Comparison of ENCODE assay signal across 18 cellular contexts in the genomic region with DNA sequence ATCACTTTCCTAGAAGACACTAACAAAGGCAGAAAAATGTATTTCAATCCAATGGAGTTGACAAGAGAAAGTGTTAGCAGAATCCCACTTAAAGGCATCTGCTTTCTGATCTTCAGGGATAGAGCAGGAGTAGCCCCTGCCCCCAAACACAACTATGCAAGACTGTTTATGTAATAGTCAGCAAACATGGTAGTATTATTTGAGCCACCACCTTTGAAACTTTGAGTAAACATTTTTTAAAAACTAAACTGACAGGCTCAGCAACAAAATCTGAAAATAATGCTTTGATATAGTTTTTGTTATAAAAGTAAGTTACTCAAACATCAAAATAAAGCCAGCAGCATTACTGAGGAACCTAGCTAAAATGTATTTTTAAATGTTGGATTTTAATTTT. TPM values are rescaled to one million over a fixed set of nuclear protein-coding genes. Genes with fewer than 3 reads are reported as not detected.
DNase-seq lines count a peak whose midpoint lies in the region; ATAC-seq and TF ChIP-seq lines count a peak whose summit lies in the region.
"Had no signal": no experiment of that assay in that cellular context is flagged by ENCODE, and none has a peak within 500 bp of the region (broad histone marks: within the 10 kb centered on the region; RNA-seq: fewer than 3 reads in every experiment).

No MANE protein-coding gene starts in this region.

- peaks cover 42% of the 10 kb centered on the region for H3K4me1 Mint-ChIP-seq in neural crest cell

- no peak for DNase-seq in right cardiac atrium
- no peak for DNase-seq in left cardiac atrium
- no peak for DNase-seq in dorsolateral prefrontal cortex
- no peak for DNase-seq in neural crest cell (ENCODE audit: low read depth, low spot score)
- DNase-seq in ovary, result no peak
- no peak for DNase-seq in globus pallidus (ENCODE audit: low spot score)
- no peak for DNase-seq in NCI-H510A (lab: John Stamatoyannopoulos, UW)
- DNase-seq: activated naive CD4-positive, alpha-beta T cell; Caco-2; MM.1S; NCI-H1694 treated with DMSO at 0.1 percent for 48 hours; NCI-H345; pancreas; spleen; T-helper 9 cell had no signal

- peaks cover 3% of the 10 kb centered on the region for H3K36me3 Mint-ChIP-seq in neural crest cell (ENCODE audit: low read depth)

- H3K9me3 ChIP-seq in right cardiac atrium (ENCODE audit: control insufficient read depth, low read length) (no peaks in the 10 kb centered on the region), ovary (no peaks in the 10 kb centered on the region)
- H3K9me3 ChIP-seq: Caco-2, esophagus muscularis mucosa, pancreas, spleen had no signal

- intact Hi-C loops in right cardiac atrium (cut with DNase I) (loop anchor here in 1 of 4 donors (5.0 kb wide), 1 partner anchor 55 kb away; no protein-coding TSS in a partner anchor), left cardiac atrium (cut with DNase I) (loop anchor here (2.0 to 10.0 kb wide), 3 partner anchors 52 to 380 kb away; no protein-coding TSS in a partner anchor), dorsolateral prefrontal cortex (cut with DNase I) (loop anchor here (5.0 kb wide), 2 partner anchors 200 to 300 kb away; no protein-coding TSS in a partner anchor), ovary (cut with DNase I) (no loop called here)

- H3K27me3 Mint-ChIP-seq in neural crest cell (ENCODE audit: low read depth), result peaks cover 17% of the 10 kb centered on the region

- H3K4me1 ChIP-seq in right cardiac atrium (ENCODE audit: control insufficient read depth, insufficient read depth, low read length) (peaks cover 11% of the 10 kb centered on the region), ovary (ENCODE audit: insufficient read depth) (peaks cover 12% of the 10 kb centered on the region)

- TF ChIP-seq POLR2A in ovary (IDR thresholded peaks at IDR 0.05), result no peak

- H3K27me3 ChIP-seq in right cardiac atrium (ENCODE audit: control insufficient read depth, insufficient read depth) (no peaks in the 10 kb centered on the region), dorsolateral prefrontal cortex (no peaks in the 10 kb centered on the region), ovary (no peaks in the 10 kb centered on the region)
- H3K27me3 ChIP-seq: esophagus muscularis mucosa, pancreas, spleen had no signal

- H3K4me3 Mint-ChIP-seq in neural crest cell, result peak overlapping the region; percentile 14
- H3K4me3 Mint-ChIP-seq: dendritic cell treated with granulocyte-macrophage colony-stimulating factor and Interleukin-4, amounts not matched to agents 40 ng/mL and 50 ng/mL, for 4 days had no signal

- no peak for TF ChIP-seq EP300 in ovary (IDR thresholded peaks at IDR 0.05)

- TF ChIP-seq CTCF in dorsolateral prefrontal cortex (IDR thresholded peaks at IDR 0.05 in 54 of 56, conservative IDR thresholded peaks at IDR 0.05 in 2 of 56; ENCODE audit: low read depth in 1 of 56, partially characterized antibody in 56 of 56) (no peak), neural crest cell (conservative IDR thresholded peaks at IDR 0.05) (no peak), ovary (IDR thresholded peaks at IDR 0.05) (no peak)

- H3K4me3 ChIP-seq in right cardiac atrium (ENCODE audit: low read length) (no peak overlapping the region), dorsolateral prefrontal cortex (peak overlapping the region in 37 of 59 donors; percentile 4 to 99 (median 93)), ovary (no peak overlapping the region)

- H3K27ac ChIP-seq in right cardiac atrium (ENCODE audit: low read length) (peak overlapping the region; percentile 41), dorsolateral prefrontal cortex (peak overlapping the region in 38 of 59 donors; percentile 9 to 99 (median 54)), ovary (no peak overlapping the region)

- ATAC-seq in right cardiac atrium, result no peak
- no peak for ATAC-seq in left cardiac atrium
- no peak for ATAC-seq in GM21786 (IDR thresholded peaks at IDR 0.05; ENCODE audit: unreplicated experiment)
- ATAC-seq: pancreas had no signal

- no peak overlapping the region for H3K27ac Mint-ChIP-seq in neural crest cell (ENCODE audit: unreplicated experiment)

- H3K36me3 ChIP-seq in ovary, result no peaks in the 10 kb centered on the region
- H3K36me3 ChIP-seq: esophagus muscularis mucosa, pancreas had no signal

- H3K9me3 Mint-ChIP-seq in neural crest cell, result peaks cover 3% of the 10 kb centered on the region
- H3K9me3 Mint-ChIP-seq: dendritic cell treated with granulocyte-macrophage colony-stimulating factor and Interleukin-4, amounts not matched to agents 40 ng/mL and 50 ng/mL, for 4 days had no signal

RNA-seq across cellular contexts. Expression of a gene that starts 4.8 kb away (rescaled TPM):
- total RNA-seq in right cardiac atrium (10 to 100 TPM; 31.3 to 75.9 (median 33.1) TPM), left cardiac atrium (10 to 100 TPM; 39.1 to 77.7 TPM), dorsolateral prefrontal cortex (100 to 1,000 TPM in 33 of 120 experiments, 10 to 100 TPM in 87; 53.4 to 211 (median 88.7) TPM), neural crest cell (4.4 and 4.6 TPM in 2 replicates), ovary (10 to 100 TPM; 15.8 to 73.2 (median 27.0) TPM)
- polyA plus RNA-seq in right cardiac atrium (16.7 TPM), ovary (10 to 100 TPM in 1 of 2 donors, 1 to 10 TPM in 1; 7.2 to 10.1 TPM)

Comparison
In these comparisons a context has a peak if more than half of its experiments do, and no peak if none do; other contexts are left out.
1. H3K27ac ChIP-seq: peak in right cardiac atrium (single experiment) and dorsolateral prefrontal cortex (38 of 59); none in ovary (0 of 2).
2. H3K4me3 ChIP-seq: peak in dorsolateral prefrontal cortex (37 of 59); none in right cardiac atrium (single experiment) and ovary (single experiment).
3. intact Hi-C loops: an anchor here in left cardiac atrium (2.0 to 10.0 kb wide) and dorsolateral prefrontal cortex (5.0 kb wide); none called in ovary.